ENCODE assay signal across 14 cellular contexts in the genomic region with DNA sequence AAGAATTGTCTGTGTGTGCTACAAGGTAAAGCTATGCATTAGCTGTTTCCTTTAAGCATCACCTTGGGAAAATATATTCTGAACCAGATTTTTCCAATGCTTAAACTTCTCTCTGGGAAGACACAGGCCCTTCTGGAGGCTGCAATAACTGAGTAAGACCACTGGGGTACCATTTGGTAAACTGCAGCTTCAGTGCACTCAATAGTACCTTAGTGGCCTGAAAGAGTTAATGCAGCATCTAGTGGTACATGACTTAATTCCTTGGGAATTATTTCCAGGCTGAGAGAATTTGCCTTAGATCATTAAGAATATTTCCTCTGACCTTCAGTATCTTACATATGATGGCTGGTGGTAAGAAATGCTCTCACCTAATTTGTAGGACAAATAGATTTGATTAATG.
DNase-seq lines count a peak whose midpoint lies in the region; ATAC-seq and TF ChIP-seq lines count a peak whose summit lies in the region.
"Had no signal": no experiment of that assay in that cellular context is flagged by ENCODE, and none has a peak within 500 bp of the region (broad histone marks: within the 10 kb centered on the region; RNA-seq: fewer than 3 reads in every experiment).

No MANE protein-coding gene starts in this region.

- POLR2A ChIA-PET in WTC11 (lab: Charles Lee): no interaction called here
- POLR2A ChIA-PET in CD4-positive, alpha-beta T cell (lab: Charles Lee): no interaction called here

- H3K27ac ChIP-seq in CD4-positive, alpha-beta T cell (ENCODE audit: low read depth, low read length): no peak overlapping the region
- H3K27ac ChIP-seq: 22Rv1, transverse colon had no signal

- H3K27me3 Mint-ChIP-seq in WTC11 (ENCODE audit: low read depth) (no peaks in the 10 kb centered on the region), neural crest cell (ENCODE audit: low read depth) (no peaks in the 10 kb centered on the region)
- H3K27me3 Mint-ChIP-seq in CD4-positive, alpha-beta T cell: no peaks in the 10 kb centered on the region

- H3K36me3 Mint-ChIP-seq in WTC11 (no peaks in the 10 kb centered on the region), neural crest cell (ENCODE audit: low read depth) (no peaks in the 10 kb centered on the region)
- H3K36me3 Mint-ChIP-seq in CD4-positive, alpha-beta T cell (ENCODE audit: low read depth): no peaks in the 10 kb centered on the region

- H3K9me3 Mint-ChIP-seq in WTC11 (no peaks in the 10 kb centered on the region), neural crest cell (no peaks in the 10 kb centered on the region)
- peaks cover 18% of the 10 kb centered on the region for H3K9me3 Mint-ChIP-seq in CD4-positive, alpha-beta T cell

- H3K27ac Mint-ChIP-seq in WTC11: no peak overlapping the region
- H3K27ac Mint-ChIP-seq in neural crest cell (ENCODE audit: unreplicated experiment): no peak overlapping the region
- H3K27ac Mint-ChIP-seq in CD4-positive, alpha-beta T cell: no peak overlapping the region

- H3K9me3 ChIP-seq in CD4-positive, alpha-beta T cell (ENCODE audit: control insufficient read depth, low read length): no peaks in the 10 kb centered on the region
- H3K9me3 ChIP-seq: transverse colon had no signal

- no peaks in the 10 kb centered on the region for H3K4me1 Mint-ChIP-seq in WTC11
- no peaks in the 10 kb centered on the region for H3K4me1 Mint-ChIP-seq in neural crest cell
- H3K4me1 Mint-ChIP-seq in CD4-positive, alpha-beta T cell (ENCODE audit: low read depth): no peaks in the 10 kb centered on the region

- TF ChIP-seq CTCF in WTC11 (IDR thresholded peaks at IDR 0.05) (peak; percentile 35), neural crest cell (conservative IDR thresholded peaks at IDR 0.05) (peak; percentile 50)
- no peak for TF ChIP-seq CTCF in CD4-positive, alpha-beta T cell (IDR thresholded peaks at IDR 0.05)

- CTCF ChIA-PET in WTC11 (lab: Charles Lee): interaction anchor here (0.7 to 1.4 kb wide), 7 partner anchors 10 to 119 kb away, joined by 3 to 7 read pairs (median 3); no protein-coding TSS in a partner anchor
- CTCF ChIA-PET in CD4-positive, alpha-beta T cell (lab: Charles Lee): no interaction called here

- peak; percentile 32 for DNase-seq in DMS 273 (lab: John Stamatoyannopoulos, UW; ENCODE audit: unreplicated experiment)
- DNase-seq in DMS 273 treated with DMSO at 0.1 percent for 48 hours (lab: John Stamatoyannopoulos, UW): no peak
- peak; percentile 14 for DNase-seq in WTC11 (ENCODE audit: low spot score)
- no peak for DNase-seq in neural crest cell (ENCODE audit: low read depth, low spot score)
- DNase-seq in KBM-7: no peak
- no peak for DNase-seq in inferior parietal cortex (ENCODE audit: extremely low spot score)
- no peak for DNase-seq in CD4-positive, alpha-beta T cell
- DNase-seq: activated T-cell treated with anti-CD3 and anti-CD28 coated beads, Interleukin-2, amount 50 U/mL, for 1 hour; cerebellar nuclear complex; hypothalamus; NCI-H1694; transverse colon had no signal

- ATAC-seq in HG03354 (IDR thresholded peaks at IDR 0.05; ENCODE audit: poor library complexity, severe bottlenecking, unreplicated experiment): peak; percentile 84
- peak; percentile 100 for ATAC-seq in WTC11
- ATAC-seq in CD4-positive, alpha-beta T cell (ENCODE audit: poor library complexity): no peak

- intact Hi-C loops in CD4-positive, alpha-beta T cell (cut with DNase I, micrococcal nuclease): no loop called here

- H3K27me3 ChIP-seq in CD4-positive, alpha-beta T cell (ENCODE audit: control insufficient read depth, insufficient read depth, low read length): no peaks in the 10 kb centered on the region
- H3K27me3 ChIP-seq: transverse colon had no signal

- H3K4me3 Mint-ChIP-seq in WTC11 (no peak overlapping the region), neural crest cell (no peak overlapping the region)
- H3K4me3 Mint-ChIP-seq in CD4-positive, alpha-beta T cell: no peak overlapping the region

- in situ Hi-C loops in KBM-7 (cut with MboI; ENCODE audit: low pct_unique_long_range_greater_than_20kb, low sequenced_read_pairs): no loop called here

TF ChIP-seq in WTC11, 78 proteins besides CTCF, POLR2A, EP300 and RAD21:
- TF ChIP-seq FOXK1 (CRISPR knock-in tag; IDR thresholded peaks at IDR 0.05) (no peak), ZBTB21 (CRISPR knock-in tag; IDR thresholded peaks at IDR 0.05; ENCODE audit: borderline replicate concordance) (no peak), SOX15 (CRISPR knock-in tag; IDR thresholded peaks at IDR 0.05) (no peak), ZSCAN18 (CRISPR knock-in tag; IDR thresholded peaks at IDR 0.05) (no peak), CREM (CRISPR knock-in tag; IDR thresholded peaks at IDR 0.05) (no peak), CREB1 (CRISPR knock-in tag; IDR thresholded peaks at IDR 0.05) (no peak), JUN (CRISPR knock-in tag; IDR thresholded peaks at IDR 0.05) (no peak), GABPB1 (CRISPR knock-in tag; IDR thresholded peaks at IDR 0.05) (no peak), NFATC4 (CRISPR knock-in tag; IDR thresholded peaks at IDR 0.05) (no peak), SMAD4 (CRISPR knock-in tag; IDR thresholded peaks at IDR 0.05) (no peak), JAZF1 (CRISPR knock-in tag; IDR thresholded peaks at IDR 0.05) (no peak), HMGA2 (CRISPR knock-in tag; IDR thresholded peaks at IDR 0.05) (no peak), ERG (CRISPR knock-in tag; IDR thresholded peaks at IDR 0.05) (no peak), ZNF425 (CRISPR knock-in tag; conservative IDR thresholded peaks at IDR 0.05) (no peak), ATF1 (CRISPR knock-in tag; IDR thresholded peaks at IDR 0.05) (no peak), TEAD1 (CRISPR knock-in tag; IDR thresholded peaks at IDR 0.05) (no peak)
- TF ChIP-seq, protein P1, sequence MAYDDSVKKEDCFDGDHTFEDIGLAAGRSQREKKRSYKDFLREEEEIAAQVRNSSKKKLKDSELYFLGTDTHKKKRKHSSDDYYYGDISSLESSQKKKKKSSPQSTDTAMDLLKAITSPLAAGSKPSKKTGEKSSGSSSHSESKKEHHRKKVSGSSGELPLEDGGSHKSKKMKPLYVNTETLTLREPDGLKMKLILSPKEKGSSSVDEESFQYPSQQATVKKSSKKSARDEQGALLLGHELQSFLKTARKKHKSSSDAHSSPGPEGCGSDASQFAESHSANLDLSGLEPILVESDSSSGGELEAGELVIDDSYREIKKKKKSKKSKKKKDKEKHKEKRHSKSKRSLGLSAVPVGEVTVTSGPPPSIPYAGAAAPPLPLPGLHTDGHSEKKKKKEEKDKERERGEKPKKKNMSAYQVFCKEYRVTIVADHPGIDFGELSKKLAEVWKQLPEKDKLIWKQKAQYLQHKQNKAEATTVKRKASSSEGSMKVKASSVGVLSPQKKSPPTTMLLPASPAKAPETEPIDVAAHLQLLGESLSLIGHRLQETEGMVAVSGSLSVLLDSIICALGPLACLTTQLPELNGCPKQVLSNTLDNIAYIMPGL (CRISPR knock-in tag; IDR thresholded peaks at IDR 0.05): no peak
- TF ChIP-seq, protein P2, sequence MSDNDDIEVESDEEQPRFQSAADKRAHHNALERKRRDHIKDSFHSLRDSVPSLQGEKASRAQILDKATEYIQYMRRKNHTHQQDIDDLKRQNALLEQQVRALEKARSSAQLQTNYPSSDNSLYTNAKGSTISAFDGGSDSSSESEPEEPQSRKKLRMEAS (CRISPR knock-in tag; IDR thresholded peaks at IDR 0.05): no peak
TF ChIP-seq in WTC11: peak in this region for 0.

Comparison
In these comparisons a context has a peak if more than half of its experiments do, and no peak if none do; other contexts are left out.
1. DNase-seq: peak in DMS 273 (single experiment) and WTC11 (single experiment); none in DMS 273 treated with DMSO at 0.1 percent for 48 hours (single experiment), neural crest cell (single experiment), KBM-7 (single experiment), inferior parietal cortex (single experiment) and CD4-positive, alpha-beta T cell (0 of 10).